ENCODE assay signal across 8 cellular contexts in genomic region chr6:152338335-152339125, GRCh38.
DNase-seq lines count a peak whose midpoint lies in the region; ATAC-seq and TF ChIP-seq lines count a peak whose summit lies in the region.

No MANE protein-coding gene starts in this region.

- H3K27me3 Mint-ChIP-seq in activated CD4-positive, alpha-beta memory T cell treated with anti-CD3 and anti-CD28 coated beads for 36 hours: peaks cover 2% of the 10 kb centered on the region
- H3K27me3 Mint-ChIP-seq in naive thymus-derived CD8-positive, alpha-beta T cell: peaks cover 0 to 1% (median 0%) of the 10 kb centered on the region in 5 donors
- H3K27me3 Mint-ChIP-seq in stimulated activated naive B cell treated with anti-CD40 and anti-IgM and Interleukin-4, amounts not matched to agents 10 μg/mL and 1 μg/mL and 100 μg/mL, for 72 hours: peaks cover 0 to 4% of the 10 kb centered on the region in 2 donors

- peak; percentile 27 to 97 (median 91); a peak in 5 of 6 replicates for TF ChIP-seq CTCF in HCT116 (IDR thresholded peaks at IDR 0.05 in 2 of 3, conservative IDR thresholded peaks at IDR 0.05 in 1 of 3; ENCODE audit: borderline replicate concordance in 1 of 3, insufficient read depth in 1 of 3, low read depth in 2 of 3, low read length in 2 of 3)

- H3K36me3 ChIP-seq in HCT116 (ENCODE audit: control insufficient read depth in 1 of 2, insufficient read depth in 2 of 2, low read length in 2 of 2): no peaks in the 10 kb centered on the region
- peaks cover 3% of the 10 kb centered on the region for H3K36me3 ChIP-seq in endocrine pancreas (ENCODE audit: control insufficient read depth, insufficient read depth, low read length)

- DNase-seq in DMS 273 (lab: John Stamatoyannopoulos, UW; ENCODE audit: unreplicated experiment): peak; percentile 66
- no peak for DNase-seq in DMS 273 treated with DMSO at 0.1 percent for 48 hours (lab: John Stamatoyannopoulos, UW)
- no peak for DNase-seq in HCT116 (ENCODE audit: low read depth, low spot score)
- DNase-seq in MV-4-11 (lab: John Stamatoyannopoulos, UW): peak; percentile 6
- peak; percentile 72 for DNase-seq in activated CD4-positive, alpha-beta memory T cell treated with anti-CD3 and anti-CD28 coated beads for 36 hours
- DNase-seq in naive thymus-derived CD8-positive, alpha-beta T cell: peak; percentile 24 to 71 (median 57)
- peak; percentile 13 for DNase-seq in stimulated activated naive B cell treated with anti-CD40 and anti-IgM and Interleukin-4, amounts not matched to agents 10 μg/mL and 1 μg/mL and 100 μg/mL, for 72 hours

- CTCF ChIA-PET in HCT116 (lab: Charles Lee): interaction anchor here (0.6 to 2.5 kb wide), 21 partner anchors 9 to 647 kb away, joined by 3 to 19 read pairs (median 4); no protein-coding TSS in a partner anchor
- CTCF ChIA-PET in activated CD4-positive, alpha-beta memory T cell treated with anti-CD3 and anti-CD28 coated beads for 36 hours (lab: Charles Lee): interaction anchor here (0.6 to 5.4 kb wide), 36 partner anchors 9 to 899 kb away, joined by 3 to 84 read pairs (median 4); no protein-coding TSS in a partner anchor

- no peaks in the 10 kb centered on the region for H3K9me2 ChIP-seq in HCT116 (ENCODE audit: insufficient read depth)

- H3K4me3 ChIP-seq in HCT116 (replicated peaks in 1 of 2; ENCODE audit: low read depth in 1 of 2, low read length in 2 of 2) (no peak overlapping the region), endocrine pancreas (ENCODE audit: control insufficient read depth, insufficient read depth, low read length) (peak overlapping the region; percentile 29)

- 0 out of 2 replicates have a peak overlapping the region, but pooled peaks have one; percentile 7 for H3K4me2 ChIP-seq in HCT116 (ENCODE audit: low read length)

- peak; percentile 93 for ATAC-seq in HCT116
- ATAC-seq in naive thymus-derived CD8-positive, alpha-beta T cell: peak; percentile 79 to 84
- ATAC-seq in stimulated activated naive B cell treated with anti-CD40 and anti-IgM and Interleukin-4, amounts not matched to agents 10 μg/mL and 1 μg/mL and 100 μg/mL, for 72 hours (replicated peaks): peak; percentile 67 to 75

- RAD21 ChIA-PET in HCT116 (lab: Charles Lee; ENCODE audit: low non-redundant PET in 1 of 2, low total read pairs in 2 of 2, uncharacterized antibody in 2 of 2, unreplicated experiment in 2 of 2): no interaction called here

- H3K9me3 Mint-ChIP-seq in activated CD4-positive, alpha-beta memory T cell treated with anti-CD3 and anti-CD28 coated beads for 36 hours: no peaks in the 10 kb centered on the region
- no peaks in the 10 kb centered on the region for H3K9me3 Mint-ChIP-seq in naive thymus-derived CD8-positive, alpha-beta T cell
- H3K9me3 Mint-ChIP-seq in stimulated activated naive B cell treated with anti-CD40 and anti-IgM and Interleukin-4, amounts not matched to agents 10 μg/mL and 1 μg/mL and 100 μg/mL, for 72 hours: no peaks in the 10 kb centered on the region

- intact Hi-C loops in HCT116 (cut with micrococcal nuclease): loop anchor here (1.0 kb wide), 1 partner anchor 332 kb away; no protein-coding TSS in a partner anchor
- intact Hi-C loops in activated CD4-positive, alpha-beta memory T cell treated with anti-CD3 and anti-CD28 coated beads for 36 hours (cut with micrococcal nuclease): loop anchor here (1.0 kb wide), 1 partner anchor 37 kb away; no protein-coding TSS in a partner anchor

- no peak overlapping the region for H3K9ac ChIP-seq in HCT116 (ENCODE audit: low read length)
- no peak overlapping the region for H3K9ac ChIP-seq in endocrine pancreas (ENCODE audit: control insufficient read depth, insufficient read depth, low read length)

- H3K4me1 Mint-ChIP-seq in activated CD4-positive, alpha-beta memory T cell treated with anti-CD3 and anti-CD28 coated beads for 36 hours (ENCODE audit: low read depth): peaks cover 2% of the 10 kb centered on the region
- peaks cover 0 to 7% (median 2%) of the 10 kb centered on the region in 4 donors for H3K4me1 Mint-ChIP-seq in naive thymus-derived CD8-positive, alpha-beta T cell
- peaks cover 6% of the 10 kb centered on the region in 2 donors for H3K4me1 Mint-ChIP-seq in stimulated activated naive B cell treated with anti-CD40 and anti-IgM and Interleukin-4, amounts not matched to agents 10 μg/mL and 1 μg/mL and 100 μg/mL, for 72 hours

- H3K27ac Mint-ChIP-seq in activated CD4-positive, alpha-beta memory T cell treated with anti-CD3 and anti-CD28 coated beads for 36 hours: no peak overlapping the region
- no peak overlapping the region for H3K27ac Mint-ChIP-seq in naive thymus-derived CD8-positive, alpha-beta T cell
- no peak overlapping the region for H3K27ac Mint-ChIP-seq in stimulated activated naive B cell treated with anti-CD40 and anti-IgM and Interleukin-4, amounts not matched to agents 10 μg/mL and 1 μg/mL and 100 μg/mL, for 72 hours

- no peaks in the 10 kb centered on the region for H3K9me3 ChIP-seq in HCT116 (ENCODE audit: control insufficient read depth in 1 of 2, insufficient read depth in 1 of 2, low read depth in 1 of 2, low read length in 2 of 2)
- H3K9me3 ChIP-seq in endocrine pancreas (ENCODE audit: control insufficient read depth, low read length): no peaks in the 10 kb centered on the region

- POLR2A ChIA-PET in HCT116 (lab: Charles Lee): interaction anchor here (1.7 kb wide), 1 partner anchor 37 kb away, joined by 5 read pairs; no protein-coding TSS in a partner anchor
- POLR2A ChIA-PET in activated CD4-positive, alpha-beta memory T cell treated with anti-CD3 and anti-CD28 coated beads for 36 hours (lab: Charles Lee): interaction anchor here (1.2 kb wide), 1 partner anchor 37 kb away, joined by 5 read pairs; no protein-coding TSS in a partner anchor
- POLR2A ChIA-PET in naive thymus-derived CD8-positive, alpha-beta T cell (lab: Charles Lee): interaction anchor here (2.2 to 4.1 kb wide), 2 partner anchors 28 to 37 kb away, joined by 9 to 21 read pairs; no protein-coding TSS in a partner anchor

- peak; percentile 59 for TF ChIP-seq RAD21 in HCT116 (IDR thresholded peaks at IDR 0.05; ENCODE audit: low read depth)

- H3K4me3 Mint-ChIP-seq in activated CD4-positive, alpha-beta memory T cell treated with anti-CD3 and anti-CD28 coated beads for 36 hours: no peak overlapping the region
- no peak overlapping the region for H3K4me3 Mint-ChIP-seq in naive thymus-derived CD8-positive, alpha-beta T cell
- no peak overlapping the region for H3K4me3 Mint-ChIP-seq in stimulated activated naive B cell treated with anti-CD40 and anti-IgM and Interleukin-4, amounts not matched to agents 10 μg/mL and 1 μg/mL and 100 μg/mL, for 72 hours

- H3K27ac ChIP-seq in HCT116 (ENCODE audit: low read depth, low read length): no peak overlapping the region

- TF ChIP-seq POLR2A in HCT116 (IDR thresholded peaks at IDR 0.05; ENCODE audit: borderline replicate concordance, extremely low read depth, insufficient read depth, insufficient read length): no peak

- H2AFZ ChIP-seq in HCT116 (ENCODE audit: low read depth, low read length, poor library complexity, severe bottlenecking): peak overlapping the region; percentile 41

- H3K27me3 ChIP-seq in HCT116 (ENCODE audit: insufficient read depth, low read length) (no peaks in the 10 kb centered on the region), endocrine pancreas (ENCODE audit: control insufficient read depth, insufficient read depth, low read length) (no peaks in the 10 kb centered on the region)

- H3K36me3 Mint-ChIP-seq in activated CD4-positive, alpha-beta memory T cell treated with anti-CD3 and anti-CD28 coated beads for 36 hours: no peaks in the 10 kb centered on the region
- H3K36me3 Mint-ChIP-seq in naive thymus-derived CD8-positive, alpha-beta T cell: no peaks in the 10 kb centered on the region
- H3K36me3 Mint-ChIP-seq in stimulated activated naive B cell treated with anti-CD40 and anti-IgM and Interleukin-4, amounts not matched to agents 10 μg/mL and 1 μg/mL and 100 μg/mL, for 72 hours: no peaks in the 10 kb centered on the region

- H3K79me2 ChIP-seq in HCT116 (ENCODE audit: insufficient read depth, low read length): no peaks in the 10 kb centered on the region

- no TSS peak for BruUV-seq in HCT116 (replicated peaks; lab: Mats Ljungman, UMichigan)

- H3K4me1 ChIP-seq in HCT116 (ENCODE audit: control insufficient read depth in 1 of 2, insufficient read depth in 2 of 2, low read length in 2 of 2) (no peaks in the 10 kb centered on the region), endocrine pancreas (ENCODE audit: control insufficient read depth, insufficient read depth, low read length) (peaks cover 13% of the 10 kb centered on the region)

- H4K20me1 ChIP-seq in HCT116 (ENCODE audit: insufficient read depth): no peaks in the 10 kb centered on the region

TF ChIP-seq in HCT116, 20 proteins besides CTCF, POLR2A, EP300 and RAD21 (continues in another document):
- no peak for TF ChIP-seq POLR2AphosphoS5 (IDR thresholded peaks at IDR 0.05; ENCODE audit: low read depth, low read length)
- no peak for TF ChIP-seq FOSL1 (IDR thresholded peaks at IDR 0.05; ENCODE audit: low read depth)
- no peak for TF ChIP-seq ATF3 (IDR thresholded peaks at IDR 0.05)
- no peak for TF ChIP-seq EZH2phosphoT487 (IDR thresholded peaks at IDR 0.05; ENCODE audit: borderline replicate concordance)
- TF ChIP-seq ZFX (IDR thresholded peaks at IDR 0.05): no peak
- TF ChIP-seq SP1 (IDR thresholded peaks at IDR 0.05; ENCODE audit: low read depth): no peak
- TF ChIP-seq YY1 (IDR thresholded peaks at IDR 0.05; ENCODE audit: extremely low read depth, insufficient replicate concordance, low read depth, low read length): no peak
- no peak for TF ChIP-seq ZBTB33 (IDR thresholded peaks at IDR 0.05; ENCODE audit: extremely low read depth, insufficient replicate concordance, low read length)
- no peak for TF ChIP-seq CEBPB (IDR thresholded peaks at IDR 0.05; ENCODE audit: low read depth)

Comparison
In these comparisons a context has a peak if more than half of its experiments do, and no peak if none do; other contexts are left out.
1. DNase-seq: peak in DMS 273 (single experiment), MV-4-11 (single experiment), activated CD4-positive, alpha-beta memory T cell treated with anti-CD3 and anti-CD28 coated beads for 36 hours (single experiment), naive thymus-derived CD8-positive, alpha-beta T cell (10 of 10) and stimulated activated naive B cell treated with anti-CD40 and anti-IgM and Interleukin-4, amounts not matched to agents 10 μg/mL and 1 μg/mL and 100 μg/mL, for 72 hours (single experiment); none in DMS 273 treated with DMSO at 0.1 percent for 48 hours (single experiment) and HCT116 (single experiment).
2. Peak in every context shown above with its lines, with median percentiles within 50 percentile points of each other: ATAC-seq.